In genomic region chr13:71137106-71137505, GRCh38 we compare ENCODE assay signal across 23 cellular contexts.
DNase-seq lines count a peak whose midpoint lies in the region; ATAC-seq and TF ChIP-seq lines count a peak whose summit lies in the region.
"Had no signal": no experiment of that assay in that cellular context is flagged by ENCODE, and none has a peak within 500 bp of the region (broad histone marks: within the 10 kb centered on the region; RNA-seq: fewer than 3 reads in every experiment).

No MANE protein-coding gene starts in this region.

- no peak overlapping the region for H3K27ac ChIP-seq in SU-DHL-6 (ENCODE audit: low read depth, low read length)
- H3K27ac ChIP-seq in WERI-Rb-1 = no peak overlapping the region
- H3K27ac ChIP-seq: BLaER1 had no signal

- H3K27me3 ChIP-seq in SU-DHL-6 (ENCODE audit: low read length) = no peaks in the 10 kb centered on the region
- H3K27me3 ChIP-seq in WERI-Rb-1 (ENCODE audit: insufficient read depth, low read depth, severe bottlenecking) = no peaks in the 10 kb centered on the region
- H3K27me3 ChIP-seq: BE2C, BLaER1 had no signal

- H3K36me3 ChIP-seq in SU-DHL-6 (ENCODE audit: low read length) (no peaks in the 10 kb centered on the region), WERI-Rb-1 (no peaks in the 10 kb centered on the region)
- H3K36me3 ChIP-seq: BE2C, BLaER1 had no signal

- H3K79me2 ChIP-seq in SU-DHL-6 (ENCODE audit: insufficient read depth, low read length) = no peaks in the 10 kb centered on the region

- H3K9me3 ChIP-seq in SU-DHL-6 (ENCODE audit: insufficient read depth, low read length) (no peaks in the 10 kb centered on the region), WERI-Rb-1 (ENCODE audit: severe bottlenecking) (no peaks in the 10 kb centered on the region)
- H3K9me3 ChIP-seq: BE2C, BLaER1 had no signal

- no peak for TF ChIP-seq CTCF in SU-DHL-6 (IDR thresholded peaks at IDR 0.05; ENCODE audit: insufficient read depth, low read length, poor library complexity, severe bottlenecking)
- no peak for TF ChIP-seq CTCF in WERI-Rb-1 (IDR thresholded peaks at IDR 0.05; ENCODE audit: low read depth, low read length)

- H3K4me3 ChIP-seq in SU-DHL-6 (ENCODE audit: insufficient read depth, low read length, poor library complexity, severe bottlenecking) = no peak overlapping the region
- H3K4me3 ChIP-seq in WERI-Rb-1 (ENCODE audit: low read depth, low read length) = no peak overlapping the region
- H3K4me3 ChIP-seq: BLaER1, GM12878 had no signal

- no peak overlapping the region for H3K9ac ChIP-seq in SU-DHL-6 (ENCODE audit: low read length)
- H3K9ac ChIP-seq: BLaER1 had no signal

- no peaks in the 10 kb centered on the region for H3F3A ChIP-seq in SU-DHL-6 (ENCODE audit: insufficient read depth)

- no peaks in the 10 kb centered on the region for H3K9me2 ChIP-seq in SU-DHL-6 (replicated peaks; ENCODE audit: insufficient read depth, low read length)

- no peak for ATAC-seq in GM19455 (IDR thresholded peaks at IDR 0.05; ENCODE audit: unreplicated experiment)
- ATAC-seq: GM12878 had no signal

- DNase-seq in NCI-H82 (lab: John Stamatoyannopoulos, UW) (peak; percentile 43), NCI-H82 treated with DMSO at 0.1 percent for 48 hours (lab: John Stamatoyannopoulos, UW; ENCODE audit: unreplicated experiment) (no peak), NCI-H2171 (lab: John Stamatoyannopoulos, UW) (peak; percentile 6), COLO829 (ENCODE audit: low spot score) (no peak), WERI-Rb-1 (no peak)
- DNase-seq: 8988T; ACHN; BE2C; C1 segment of cervical spinal cord; CD4-positive, alpha-beta memory T cell; CD4-positive, CD25-positive, alpha-beta regulatory T cell; COR-L47; DMS 273 treated with DMSO at 0.1 percent for 48 hours; DMS153; DMS53; DMS79; DND-41; EL; GDM1 had no signal

- H2AFZ ChIP-seq in SU-DHL-6 (ENCODE audit: low read depth, low read length, severe bottlenecking) = peak overlapping the region; percentile 41

- H3K4me2 ChIP-seq in SU-DHL-6 (ENCODE audit: low read depth, low read length, poor library complexity, severe bottlenecking) = no peak overlapping the region
- H3K4me2 ChIP-seq: BLaER1 had no signal

- H4K20me1 ChIP-seq in SU-DHL-6 (ENCODE audit: low read depth, low read length) = no peaks in the 10 kb centered on the region
- H4K20me1 ChIP-seq: BLaER1 had no signal

Comparison
In these comparisons a context has a peak if more than half of its experiments do, and no peak if none do; other contexts are left out.
1. DNase-seq: peak in NCI-H82 (single experiment) and NCI-H2171 (single experiment); none in NCI-H82 treated with DMSO at 0.1 percent for 48 hours (single experiment), COLO829 (single experiment) and WERI-Rb-1 (single experiment).